In genomic region chr13:98521876-98522275, GRCh38 we compare ENCODE assay signal across 15 cellular contexts. TPM values are rescaled to one million over a fixed set of nuclear protein-coding genes. Genes with fewer than 3 reads are reported as not detected.
DNase-seq lines count a peak whose midpoint lies in the region; ATAC-seq, FAIRE-seq and TF ChIP-seq lines count a peak whose summit lies in the region.
"Had no signal": no experiment of that assay in that cellular context is flagged by ENCODE, and none has a peak within 500 bp of the region (broad histone marks: within the 10 kb centered on the region; RNA-seq: fewer than 3 reads in every experiment).

No MANE protein-coding gene starts in this region.

- TF ChIP-seq CTCF in right atrium auricular region (IDR thresholded peaks at IDR 0.05), result no peak

- H3K36me3 ChIP-seq in right atrium auricular region, result no peaks in the 10 kb centered on the region
- H3K36me3 ChIP-seq in mesenchymal stem cell (ENCODE audit: control insufficient read depth in 1 of 2, insufficient read depth in 2 of 2, low read depth in 1 of 2, low read length in 2 of 2), result peaks cover 7 to 10% of the 10 kb centered on the region in 2 experiments

- H3K27ac Mint-ChIP-seq in activated CD4-positive, alpha-beta memory T cell treated with anti-CD3 and anti-CD28 coated beads, Interleukin-2, amount 10 ng/mL, durations not matched to agents 7 days and 5 days, result peak overlapping the region; percentile 11

- peaks cover 0 to 60% of the 10 kb centered on the region in 2 donors for H3K4me1 ChIP-seq in right atrium auricular region
- peaks cover 30% of the 10 kb centered on the region for H3K4me1 ChIP-seq in mesenchymal stem cell (ENCODE audit: control insufficient read depth, insufficient read depth, low read depth, low read length)

- intact Hi-C loops in left cardiac atrium (cut with DNase I), result no loop called here

- H2BK120ac ChIP-seq in mesenchymal stem cell (ENCODE audit: low read depth, low read length), result no peak overlapping the region

- peaks cover 93% of the 10 kb centered on the region for H3K4me1 Mint-ChIP-seq in activated CD4-positive, alpha-beta memory T cell treated with anti-CD3 and anti-CD28 coated beads, Interleukin-2, amount 10 ng/mL, durations not matched to agents 7 days and 5 days

- H3K79me1 ChIP-seq in mesenchymal stem cell (replicated peaks; ENCODE audit: low read length, poor library complexity, severe bottlenecking), result peaks cover 47% of the 10 kb centered on the region

- no peak overlapping the region for H2BK12ac ChIP-seq in mesenchymal stem cell (ENCODE audit: low read length in 2 of 2)

- POLR2A ChIA-PET in activated CD4-positive, alpha-beta memory T cell treated with anti-CD3 and anti-CD28 coated beads, Interleukin-2, amount 10 ng/mL, durations not matched to agents 7 days and 5 days (lab: Charles Lee), result interaction anchor here (1.1 to 1.3 kb wide), 3 partner anchors 10 to 14 kb away, joined by 3 to 5 read pairs (median 4); no protein-coding TSS in a partner anchor

- no peak overlapping the region for H3K4me3 ChIP-seq in right atrium auricular region
- no peak overlapping the region for H3K4me3 ChIP-seq in mesenchymal stem cell (ENCODE audit: insufficient read depth in 1 of 2, low read depth in 1 of 2, low read length in 2 of 2)
- H3K4me3 ChIP-seq: SJCRH30 had no signal

- peak overlapping the region; percentile 81 for H4K8ac ChIP-seq in mesenchymal stem cell (ENCODE audit: low read length)

- no peak overlapping the region for H3K23ac ChIP-seq in mesenchymal stem cell (ENCODE audit: low read length in 2 of 2)

- no peaks in the 10 kb centered on the region for H3K9me3 ChIP-seq in right atrium auricular region
- H3K9me3 ChIP-seq in mesenchymal stem cell (ENCODE audit: control insufficient read depth, low read length), result no peaks in the 10 kb centered on the region
- H3K9me3 ChIP-seq: SJCRH30 had no signal

- peak; percentile 37 for DNase-seq in left cardiac atrium
- DNase-seq in right atrium auricular region (ENCODE audit: low spot score), result no peak
- DNase-seq in activated CD4-positive, alpha-beta memory T cell treated with anti-CD3 and anti-CD28 coated beads, Interleukin-2, amount 10 ng/mL, durations not matched to agents 7 days and 5 days, result no peak
- DNase-seq in mesenchymal stem cell, result no peak
- no peak for DNase-seq in activated CD4-positive, CD25-positive, alpha-beta regulatory T cell (lab: John Stamatoyannopoulos, UW)
- DNase-seq in HTR-8/SVneo (ENCODE audit: insufficient read length, low spot score), result no peak
- DNase-seq: C1 segment of cervical spinal cord; NCI-H2029; NK-92 treated with Interleukin-12 subunit alpha and Interleukin-12 subunit beta, amount 100 ng/mL, for 24 hours; retina; SJCRH30; stimulated activated CD4-positive, alpha-beta T cell treated with anti-CD3 and anti-CD28 coated beads, Interleukin-2, amount 100 ng/mL, for 48 hours had no signal

- no peak overlapping the region for H2BK15ac ChIP-seq in mesenchymal stem cell (ENCODE audit: low read depth, poor library complexity, severe bottlenecking)

- H3K14ac ChIP-seq in mesenchymal stem cell (ENCODE audit: low read length in 2 of 2), result no peak overlapping the region

- H3K27me3 Mint-ChIP-seq in activated CD4-positive, alpha-beta memory T cell treated with anti-CD3 and anti-CD28 coated beads, Interleukin-2, amount 10 ng/mL, durations not matched to agents 7 days and 5 days, result no peaks in the 10 kb centered on the region

- CTCF ChIA-PET in activated CD4-positive, alpha-beta memory T cell treated with anti-CD3 and anti-CD28 coated beads, Interleukin-2, amount 10 ng/mL, durations not matched to agents 7 days and 5 days (lab: Charles Lee), result interaction anchor here (0.6 kb wide), 1 partner anchor 525 kb away, joined by 4 read pairs; no protein-coding TSS in a partner anchor

- no peak overlapping the region for H3K4me2 ChIP-seq in mesenchymal stem cell (ENCODE audit: low read length, poor library complexity, severe bottlenecking)

- H2AFZ ChIP-seq in mesenchymal stem cell (ENCODE audit: low read depth, low read length), result no peak overlapping the region

- FAIRE-seq in HTR-8/SVneo (lab: Jason Lieb, UNC), result no peak
- FAIRE-seq: endometrium, islet of Langerhans had no signal

- no peaks in the 10 kb centered on the region for H3K9me3 Mint-ChIP-seq in activated CD4-positive, alpha-beta memory T cell treated with anti-CD3 and anti-CD28 coated beads, Interleukin-2, amount 10 ng/mL, durations not matched to agents 7 days and 5 days

- no peak overlapping the region for H3K9ac ChIP-seq in mesenchymal stem cell (ENCODE audit: low read length)

- peak overlapping the region; percentile 6 to 44 for H3K18ac ChIP-seq in mesenchymal stem cell (ENCODE audit: low read depth in 1 of 2, low read length in 2 of 2)

- H3K36me3 Mint-ChIP-seq in activated CD4-positive, alpha-beta memory T cell treated with anti-CD3 and anti-CD28 coated beads, Interleukin-2, amount 10 ng/mL, durations not matched to agents 7 days and 5 days (ENCODE audit: low read depth), result peaks cover 21% of the 10 kb centered on the region

- 81% methylated on average over 10 of the region's 10 CpGs for WGBS in mesenchymal stem cell

- H2AK5ac ChIP-seq in mesenchymal stem cell (ENCODE audit: low read length, severe bottlenecking), result no peak overlapping the region

- H4K91ac ChIP-seq in mesenchymal stem cell (ENCODE audit: low read length), result no peak overlapping the region

- H3K27ac ChIP-seq in right atrium auricular region, result no peak overlapping the region
- H3K27ac ChIP-seq in mesenchymal stem cell (ENCODE audit: low read length, poor library complexity, severe bottlenecking), result no peak overlapping the region
- H3K27ac ChIP-seq: SJCRH30 had no signal

- no peak overlapping the region for H2BK5ac ChIP-seq in mesenchymal stem cell (ENCODE audit: low read depth, low read length, poor library complexity, severe bottlenecking)

- H3K27me3 ChIP-seq in right atrium auricular region (no peaks in the 10 kb centered on the region), mesenchymal stem cell (ENCODE audit: control insufficient read depth in 1 of 2, insufficient read depth in 1 of 2, low read length in 2 of 2) (no peaks in the 10 kb centered on the region)
- H3K27me3 ChIP-seq: SJCRH30 had no signal

- no peak overlapping the region for H3K4ac ChIP-seq in mesenchymal stem cell (ENCODE audit: low read depth in 1 of 2, low read length in 2 of 2)

- H3K4me3 Mint-ChIP-seq in activated CD4-positive, alpha-beta memory T cell treated with anti-CD3 and anti-CD28 coated beads, Interleukin-2, amount 10 ng/mL, durations not matched to agents 7 days and 5 days, result no peak overlapping the region

- ATAC-seq in left cardiac atrium (peak; percentile 24 to 31), HG03521 (IDR thresholded peaks at IDR 0.05; ENCODE audit: unreplicated experiment) (no peak)

RNA-seq across cellular contexts. Expression of gene STK24, which starts 55.0 kb away (rescaled TPM):
- total RNA-seq in left cardiac atrium, result 10 to 100 TPM; 57.6 to 62.2 TPM
- 10 to 100 TPM; 55.8 to 63.2 TPM for total RNA-seq in right atrium auricular region
- total RNA-seq in activated CD4-positive, alpha-beta memory T cell treated with anti-CD3 and anti-CD28 coated beads, Interleukin-2, amount 10 ng/mL, durations not matched to agents 7 days and 5 days, result 100 to 1,000 TPM; 189 to 204 TPM
- 136 TPM for polyA plus RNA-seq in mesenchymal stem cell (2013, experiment 1 of 2)
- polyA plus RNA-seq in mesenchymal stem cell (2013, experiment 2 of 2), result 138 TPM
